22 cellular contexts compared by ENCODE assay signal in the genomic region with DNA sequence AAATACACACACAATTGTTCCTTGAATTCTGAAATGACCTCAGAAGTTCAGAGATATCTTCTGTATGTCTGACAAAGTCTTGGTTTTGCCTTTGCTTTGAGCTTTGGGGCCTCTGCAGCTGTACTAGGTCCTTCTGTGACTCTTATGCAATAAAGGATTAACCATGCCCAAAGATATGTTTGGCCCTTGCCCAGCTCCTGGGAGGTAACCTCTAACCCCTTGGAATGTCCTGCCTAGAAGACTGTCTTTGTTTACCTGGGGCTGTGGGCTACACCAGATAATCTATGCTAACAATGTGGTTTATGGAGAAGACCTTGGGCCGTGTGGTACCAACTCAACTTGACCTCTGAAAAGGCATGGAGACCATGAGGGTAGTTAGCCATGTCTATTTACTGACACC.
"Had no signal": no experiment of that assay in that cellular context is flagged by ENCODE, and none has a peak within 500 bp of the region (broad histone marks: within the 10 kb centered on the region; RNA-seq: fewer than 3 reads in every experiment).

No MANE protein-coding gene starts in this region.

- H3K4me3 ChIP-seq: dorsolateral prefrontal cortex, esophagus squamous epithelium, left lung, mucosa of descending colon, pancreas, right lobe of liver, suprapubic skin, transverse colon, upper lobe of right lung, uterus had no signal

- DNase-seq: cortex of kidney; dorsolateral prefrontal cortex; effector CD4-positive, alpha-beta T cell; esophagus squamous epithelium; foreskin melanocyte; immature natural killer cell; islet precursor cell; left cardiac atrium; left lung; mesenchymal stem cell; mucosa of descending colon; naive B cell; pancreas; right lobe of liver; stimulated activated CD4-positive, alpha-beta T cell treated with anti-CD3 and anti-CD28 coated beads, Interleukin-4, amount 100 ng/mL, for 4 hours; stimulated activated naive B cell treated with anti-CD40 and anti-IgM and Interleukin-4, amounts not matched to agents 10 μg/mL and 1 μg/mL and 100 μg/mL, for 72 hours; transverse colon; upper lobe of right lung; uterus had no signal

- H3K27me3 ChIP-seq: dorsolateral prefrontal cortex, esophagus squamous epithelium, left lung, neutrophil, pancreas, right lobe of liver, suprapubic skin, transverse colon, upper lobe of right lung, uterus had no signal

- H3K9me3 ChIP-seq: esophagus squamous epithelium, left lung, mucosa of descending colon, neutrophil, pancreas, right lobe of liver, suprapubic skin, transverse colon, upper lobe of right lung, uterus had no signal

- ATAC-seq: left cardiac atrium; left lung; mucosa of descending colon; natural killer cell treated with Interleukin-12 subunit alpha and Interleukin-12 subunit beta and Interleukin-15 and Interleukin-18, amount 100 ng/mL, for 72 hours; pancreas; right lobe of liver; upper lobe of right lung had no signal

- H3K36me3 ChIP-seq: left lung, pancreas, right lobe of liver, suprapubic skin, transverse colon, upper lobe of right lung, uterus had no signal

- H3K27ac ChIP-seq: esophagus squamous epithelium, left lung, neutrophil, pancreas, right lobe of liver, suprapubic skin, transverse colon, upper lobe of right lung, uterus had no signal

- H3K4me1 ChIP-seq: esophagus squamous epithelium, left lung, pancreas, right lobe of liver, suprapubic skin, transverse colon, upper lobe of right lung, uterus had no signal
